ENCODE assay signal across 28 cellular contexts in genomic region chr19:57105976-57106610, GRCh38. TPM values are rescaled to one million over a fixed set of nuclear protein-coding genes. Genes with fewer than 3 reads are reported as not detected.
"Had no signal": no experiment of that assay in that cellular context is flagged by ENCODE, and none has a peak within 500 bp of the region (broad histone marks: within the 10 kb centered on the region; RNA-seq: fewer than 3 reads in every experiment).

No MANE protein-coding gene starts in this region.

- H3K27ac ChIP-seq: breast epithelium, esophagus squamous epithelium, gastrocnemius medialis, thyroid gland had no signal

- H3K27me3 ChIP-seq: thyroid gland had no signal

- H3K4me3 ChIP-seq: gastrocnemius medialis, thyroid gland had no signal

- H3K4me1 ChIP-seq: breast epithelium, gastrocnemius medialis, thyroid gland had no signal

- ATAC-seq: activated T-cell treated with anti-CD3 and anti-CD28 coated beads, Interleukin-2, amount 50 U/mL, for 72 hours; gastrocnemius medialis; left cardiac atrium had no signal

- H3K36me3 ChIP-seq: breast epithelium, esophagus squamous epithelium, gastrocnemius medialis, thyroid gland had no signal

- DNase-seq: activated B cell treated with CpG ODN at 0.5 μM for 24 hours; activated CD4-positive, alpha-beta T cell treated with anti-CD3 and anti-CD28 coated beads for 4 hours; activated CD4-positive, alpha-beta T cell treated with anti-CD3 and anti-CD28 coated beads, Interleukin-2, amount 50 U/mL, for 48 hours; activated effector memory CD4-positive, alpha-beta T cell treated with Interleukin-2 at 50 U/mL for 16 hours; activated naive CD4-positive, alpha-beta T cell treated with anti-CD3 and anti-CD28 coated beads for 36 hours; activated naive CD8-positive, alpha-beta T cell treated with anti-CD3 and anti-CD28 coated beads, Interleukin-2, amount 10 ng/mL, durations not matched to agents 7 days and 5 days; activated T-cell treated with anti-CD3 and anti-CD28 coated beads, Interleukin-2, amount 50 U/mL, for 72 hours; amniotic stem cell; endodermal cell; esophagus squamous epithelium; gastrocnemius medialis; hypothalamus; islet precursor cell; left cardiac atrium; mesendoderm; naive B cell; stimulated activated CD4-positive, alpha-beta T cell treated with anti-CD3 and anti-CD28 coated beads, Interleukin-4, amount 100 ng/mL, for 24 hours; stimulated activated naive CD4-positive, alpha-beta T cell treated with Interleukin-2 at 50 U/mL for 16 hours; T-helper 9 cell; thyroid gland had no signal

- H3K9me3 ChIP-seq: thyroid gland had no signal

RNA-seq across cellular contexts. Expression of gene USP29, which starts 13.7 kb away (rescaled TPM):
- total RNA-seq: activated B cell treated with CpG ODN at 0.5 μM for 24 hours; activated naive CD4-positive, alpha-beta T cell treated with anti-CD3 and anti-CD28 coated beads for 36 hours; activated naive CD8-positive, alpha-beta T cell treated with anti-CD3 and anti-CD28 coated beads, Interleukin-2, amount 10 ng/mL, durations not matched to agents 7 days and 5 days; activated T-cell treated with anti-CD3 and anti-CD28 coated beads, Interleukin-2, amount 50 U/mL, for 72 hours; breast epithelium; endodermal cell; esophagus squamous epithelium; gastrocnemius medialis; left cardiac atrium; lower leg skin; mucosa of gallbladder; progenitor cell of endocrine pancreas; T-helper 1 cell treated with Interleukin-12 subunit alpha and Interleukin-12 subunit beta and Interleukin-4 antibody, amounts not matched to agents 30 ng/mL and 1 ng/mL, for 36 hours; thyroid gland; urinary bladder had no signal
- polyA plus RNA-seq: neural cell, urinary bladder had no signal

RNA-seq across cellular contexts. Expression of gene ZIM3, which starts 38.9 kb away (rescaled TPM):
- total RNA-seq: activated B cell treated with CpG ODN at 0.5 μM for 24 hours; activated naive CD4-positive, alpha-beta T cell treated with anti-CD3 and anti-CD28 coated beads for 36 hours; activated naive CD8-positive, alpha-beta T cell treated with anti-CD3 and anti-CD28 coated beads, Interleukin-2, amount 10 ng/mL, durations not matched to agents 7 days and 5 days; activated T-cell treated with anti-CD3 and anti-CD28 coated beads, Interleukin-2, amount 50 U/mL, for 72 hours; breast epithelium; endodermal cell; esophagus squamous epithelium; gastrocnemius medialis; left cardiac atrium; lower leg skin; mucosa of gallbladder; omental fat pad; progenitor cell of endocrine pancreas; T-helper 1 cell treated with Interleukin-12 subunit alpha and Interleukin-12 subunit beta and Interleukin-4 antibody, amounts not matched to agents 30 ng/mL and 1 ng/mL, for 36 hours; thyroid gland; urinary bladder had no signal
- polyA plus RNA-seq: neural cell, urinary bladder had no signal
